Comparison of ENCODE assay signal across 1 cellular context in the genomic region with DNA sequence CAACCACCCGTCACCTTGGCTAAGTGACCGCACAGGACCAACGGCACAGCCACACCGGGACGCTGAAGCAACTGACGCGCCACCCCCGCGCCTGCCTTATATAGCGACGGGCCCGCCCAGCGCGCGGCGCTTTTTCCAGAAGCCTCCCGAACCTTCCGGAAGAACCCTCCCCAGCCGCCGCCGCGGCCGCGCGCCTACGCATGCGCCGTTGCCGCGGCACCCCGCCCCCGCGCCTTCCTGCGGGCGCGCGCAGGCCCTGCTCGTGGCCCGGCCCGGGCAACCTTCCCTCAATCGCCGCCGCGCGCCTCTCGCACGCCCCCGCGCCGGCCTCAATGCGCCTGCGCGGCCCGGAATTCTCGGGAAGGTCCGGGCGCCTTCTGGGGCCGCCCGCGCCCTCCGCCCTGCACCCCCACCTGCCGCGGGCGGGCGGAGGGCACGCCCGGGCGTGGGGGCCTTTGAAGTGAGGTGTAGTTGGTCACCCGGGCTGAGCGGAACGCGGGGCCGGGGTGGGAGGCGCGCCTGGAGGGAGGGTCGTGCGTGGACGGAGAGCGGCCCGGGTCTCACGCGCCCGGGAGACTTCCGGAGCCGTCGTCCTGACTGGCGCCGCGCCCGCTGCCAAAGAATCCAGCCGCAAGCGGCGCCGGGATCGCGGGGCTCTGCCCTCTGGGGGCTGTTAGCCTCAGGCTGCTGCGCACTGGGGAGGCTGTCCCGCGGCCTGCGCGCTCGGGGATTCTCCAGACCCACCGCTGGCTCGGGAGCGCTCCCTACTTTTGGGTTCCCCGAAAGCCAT.
TF ChIP-seq lines count a peak whose summit lies in the region.

Gene HSP90AA1 (minus strand): TSS at position 73 of the 790 bp plus-strand sequence. CDS start 666 bp downstream, outside the sequence.

TF ChIP-seq in HepG2, 621 proteins besides CTCF, POLR2A, EP300 and RAD21 (continued from another document and continues in another):
- TF ChIP-seq, protein P1, sequence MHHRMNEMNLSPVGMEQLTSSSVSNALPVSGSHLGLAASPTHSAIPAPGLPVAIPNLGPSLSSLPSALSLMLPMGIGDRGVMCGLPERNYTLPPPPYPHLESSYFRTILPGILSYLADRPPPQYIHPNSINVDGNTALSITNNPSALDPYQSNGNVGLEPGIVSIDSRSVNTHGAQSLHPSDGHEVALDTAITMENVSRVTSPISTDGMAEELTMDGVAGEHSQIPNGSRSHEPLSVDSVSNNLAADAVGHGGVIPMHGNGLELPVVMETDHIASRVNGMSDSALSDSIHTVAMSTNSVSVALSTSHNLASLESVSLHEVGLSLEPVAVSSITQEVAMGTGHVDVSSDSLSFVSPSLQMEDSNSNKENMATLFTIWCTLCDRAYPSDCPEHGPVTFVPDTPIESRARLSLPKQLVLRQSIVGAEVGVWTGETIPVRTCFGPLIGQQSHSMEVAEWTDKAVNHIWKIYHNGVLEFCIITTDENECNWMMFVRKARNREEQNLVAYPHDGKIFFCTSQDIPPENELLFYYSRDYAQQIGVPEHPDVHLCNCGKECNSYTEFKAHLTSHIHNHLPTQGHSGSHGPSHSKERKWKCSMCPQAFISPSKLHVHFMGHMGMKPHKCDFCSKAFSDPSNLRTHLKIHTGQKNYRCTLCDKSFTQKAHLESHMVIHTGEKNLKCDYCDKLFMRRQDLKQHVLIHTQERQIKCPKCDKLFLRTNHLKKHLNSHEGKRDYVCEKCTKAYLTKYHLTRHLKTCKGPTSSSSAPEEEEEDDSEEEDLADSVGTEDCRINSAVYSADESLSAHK (CRISPR knock-in tag; IDR thresholded peaks at IDR 0.05; ENCODE audit: borderline replicate concordance): 0 out of 2 replicates have a peak, but pooled peaks have one; percentile 28
- TF ChIP-seq, protein P2, sequence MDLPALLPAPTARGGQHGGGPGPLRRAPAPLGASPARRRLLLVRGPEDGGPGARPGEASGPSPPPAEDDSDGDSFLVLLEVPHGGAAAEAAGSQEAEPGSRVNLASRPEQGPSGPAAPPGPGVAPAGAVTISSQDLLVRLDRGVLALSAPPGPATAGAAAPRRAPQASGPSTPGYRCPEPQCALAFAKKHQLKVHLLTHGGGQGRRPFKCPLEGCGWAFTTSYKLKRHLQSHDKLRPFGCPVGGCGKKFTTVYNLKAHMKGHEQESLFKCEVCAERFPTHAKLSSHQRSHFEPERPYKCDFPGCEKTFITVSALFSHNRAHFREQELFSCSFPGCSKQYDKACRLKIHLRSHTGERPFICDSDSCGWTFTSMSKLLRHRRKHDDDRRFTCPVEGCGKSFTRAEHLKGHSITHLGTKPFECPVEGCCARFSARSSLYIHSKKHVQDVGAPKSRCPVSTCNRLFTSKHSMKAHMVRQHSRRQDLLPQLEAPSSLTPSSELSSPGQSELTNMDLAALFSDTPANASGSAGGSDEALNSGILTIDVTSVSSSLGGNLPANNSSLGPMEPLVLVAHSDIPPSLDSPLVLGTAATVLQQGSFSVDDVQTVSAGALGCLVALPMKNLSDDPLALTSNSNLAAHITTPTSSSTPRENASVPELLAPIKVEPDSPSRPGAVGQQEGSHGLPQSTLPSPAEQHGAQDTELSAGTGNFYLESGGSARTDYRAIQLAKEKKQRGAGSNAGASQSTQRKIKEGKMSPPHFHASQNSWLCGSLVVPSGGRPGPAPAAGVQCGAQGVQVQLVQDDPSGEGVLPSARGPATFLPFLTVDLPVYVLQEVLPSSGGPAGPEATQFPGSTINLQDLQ (CRISPR knock-in tag; IDR thresholded peaks at IDR 0.05): peak; percentile 21; the same call in 1 of the 2 replicates
- TF ChIP-seq, protein P3, sequence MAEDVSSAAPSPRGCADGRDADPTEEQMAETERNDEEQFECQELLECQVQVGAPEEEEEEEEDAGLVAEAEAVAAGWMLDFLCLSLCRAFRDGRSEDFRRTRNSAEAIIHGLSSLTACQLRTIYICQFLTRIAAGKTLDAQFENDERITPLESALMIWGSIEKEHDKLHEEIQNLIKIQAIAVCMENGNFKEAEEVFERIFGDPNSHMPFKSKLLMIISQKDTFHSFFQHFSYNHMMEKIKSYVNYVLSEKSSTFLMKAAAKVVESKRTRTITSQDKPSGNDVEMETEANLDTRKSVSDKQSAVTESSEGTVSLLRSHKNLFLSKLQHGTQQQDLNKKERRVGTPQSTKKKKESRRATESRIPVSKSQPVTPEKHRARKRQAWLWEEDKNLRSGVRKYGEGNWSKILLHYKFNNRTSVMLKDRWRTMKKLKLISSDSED (CRISPR knock-in tag; IDR thresholded peaks at IDR 0.05): no peak
- peak; percentile 63; the same call in 1 of the 2 replicates for TF ChIP-seq ZNF768 (CRISPR knock-in tag; IDR thresholded peaks at IDR 0.05)
- peak; percentile 64; the same call in 1 of the 2 replicates for TF ChIP-seq KLF12 (CRISPR knock-in tag; IDR thresholded peaks at IDR 0.05; ENCODE audit: borderline replicate concordance)
- TF ChIP-seq ATF1 (CRISPR knock-in tag; IDR thresholded peaks at IDR 0.05): no peak
- no peak for TF ChIP-seq TBP (CRISPR knock-in tag; IDR thresholded peaks at IDR 0.05)
- peak; percentile 76 for TF ChIP-seq MYC (CRISPR knock-in tag; IDR thresholded peaks at IDR 0.05; ENCODE audit: borderline replicate concordance)
- 0 out of 2 replicates have a peak, but pooled peaks have one; percentile 63 for TF ChIP-seq HNF1B (CRISPR knock-in tag; IDR thresholded peaks at IDR 0.05)
- no peak for TF ChIP-seq TCF12 (IDR thresholded peaks at IDR 0.05)
- TF ChIP-seq TCF12 (CRISPR knock-in tag; IDR thresholded peaks at IDR 0.05): peak; percentile 50; the same call in 1 of the 2 replicates
- TF ChIP-seq RORA (CRISPR knock-in tag; IDR thresholded peaks at IDR 0.05): no peak
- TF ChIP-seq, protein P4, sequence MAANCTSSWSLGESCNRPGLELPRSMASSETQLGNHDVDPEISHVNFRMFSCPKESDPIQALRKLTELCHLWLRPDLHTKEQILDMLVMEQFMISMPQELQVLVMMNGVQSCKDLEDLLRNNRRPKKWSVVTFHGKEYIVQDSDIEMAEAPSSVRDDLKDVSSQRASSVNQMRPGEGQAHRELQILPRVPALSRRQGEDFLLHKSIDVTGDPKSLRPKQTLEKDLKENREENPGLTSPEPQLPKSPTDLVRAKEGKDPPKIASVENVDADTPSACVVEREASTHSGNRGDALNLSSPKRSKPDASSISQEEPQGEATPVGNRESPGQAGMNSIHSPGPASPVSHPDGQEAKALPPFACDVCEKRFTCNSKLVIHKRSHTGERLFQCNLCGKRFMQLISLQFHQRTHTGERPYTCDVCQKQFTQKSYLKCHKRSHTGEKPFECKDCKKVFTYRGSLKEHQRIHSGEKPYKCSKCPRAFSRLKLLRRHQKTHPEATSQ (CRISPR knock-in tag; IDR thresholded peaks at IDR 0.05; ENCODE audit: borderline replicate concordance): peak; percentile 72; the same call in 1 of the 2 replicates
- TF ChIP-seq AKAP8 (CRISPR knock-in tag; IDR thresholded peaks at IDR 0.05): no peak
- TF ChIP-seq TBL1XR1 (IDR thresholded peaks at IDR 0.05; ENCODE audit: borderline replicate concordance, low read length, partially characterized antibody): no peak
- TF ChIP-seq MYNN (CRISPR knock-in tag; IDR thresholded peaks at IDR 0.05; ENCODE audit: low read depth): no peak
- TF ChIP-seq RFXAP (CRISPR knock-in tag; IDR thresholded peaks at IDR 0.05; ENCODE audit: borderline replicate concordance): no peak
- TF ChIP-seq ZNF318 (CRISPR knock-in tag; IDR thresholded peaks at IDR 0.05): no peak
- peak; percentile 42; the same call in 1 of the 2 replicates for TF ChIP-seq AFF4 (CRISPR knock-in tag; IDR thresholded peaks at IDR 0.05)
- no peak for TF ChIP-seq ELK4 (CRISPR knock-in tag; IDR thresholded peaks at IDR 0.05; ENCODE audit: borderline replicate concordance)
